10 cellular contexts compared by ENCODE assay signal in genomic region chr7:94183289-94183749, GRCh38.
DNase-seq lines count a peak whose midpoint lies in the region; ATAC-seq and TF ChIP-seq lines count a peak whose summit lies in the region.
"Had no signal": no experiment of that assay in that cellular context is flagged by ENCODE, and none has a peak within 500 bp of the region (broad histone marks: within the 10 kb centered on the region; RNA-seq: fewer than 3 reads in every experiment).

No MANE protein-coding gene starts in this region.

- H3K36me3 Mint-ChIP-seq in CD4-positive, alpha-beta memory T cell = no peaks in the 10 kb centered on the region

- 30% methylated on average over 2 of the region's 2 CpGs for WGBS in suprapubic skin

- peak overlapping the region; percentile 65 to 79 for H3K27ac ChIP-seq in ascending aorta
- H3K27ac ChIP-seq in suprapubic skin = peak overlapping the region; percentile 43
- H3K27ac ChIP-seq in CD4-positive, alpha-beta memory T cell (ENCODE audit: low read depth, low read length) = no peak overlapping the region

- peaks cover 0 to 2% of the 10 kb centered on the region in 2 donors for H3K27me3 Mint-ChIP-seq in CD4-positive, alpha-beta memory T cell

- DNase-seq in HK-2 (ENCODE audit: unreplicated experiment) = peak; percentile 54
- no peak for DNase-seq in ascending aorta (ENCODE audit: low spot score in 2 of 2)
- DNase-seq in iPS DF 19.7 (ENCODE audit: low read depth, low spot score) = peak; percentile 30
- no peak for DNase-seq in suprapubic skin (ENCODE audit: low spot score in 2 of 2)
- no peak for DNase-seq in CD4-positive, alpha-beta memory T cell
- DNase-seq in NCI-H345 treated with DMSO at 0.1 percent for 48 hours (lab: John Stamatoyannopoulos, UW; ENCODE audit: unreplicated experiment) = no peak
- DNase-seq: activated CD4-positive, CD25-positive, alpha-beta regulatory T cell had no signal

- H3K4me1 ChIP-seq in ascending aorta = peaks cover 0 to 7% of the 10 kb centered on the region in 2 donors
- peaks cover 5% of the 10 kb centered on the region for H3K4me1 ChIP-seq in suprapubic skin
- H3K4me1 ChIP-seq in CD4-positive, alpha-beta memory T cell (ENCODE audit: insufficient read depth, low read length) = no peaks in the 10 kb centered on the region

- H3K4me3 ChIP-seq in ascending aorta = no peak overlapping the region
- no peak overlapping the region for H3K4me3 ChIP-seq in suprapubic skin
- H3K4me3 ChIP-seq in CD4-positive, alpha-beta memory T cell (ENCODE audit: low read length in 2 of 2) = no peak overlapping the region
- H3K4me3 ChIP-seq: HAP-1 had no signal

- TF ChIP-seq EP300 in suprapubic skin (IDR thresholded peaks at IDR 0.05) = no peak

- H3K9me3 ChIP-seq in ascending aorta = no peaks in the 10 kb centered on the region
- no peaks in the 10 kb centered on the region for H3K9me3 ChIP-seq in suprapubic skin
- H3K9me3 ChIP-seq in CD4-positive, alpha-beta memory T cell (ENCODE audit: control insufficient read depth in 1 of 2, low read length in 2 of 2) = no peaks in the 10 kb centered on the region
- H3K9me3 ChIP-seq: HAP-1 had no signal

- TF ChIP-seq CTCF in ascending aorta (IDR thresholded peaks at IDR 0.05) (no peak), suprapubic skin (IDR thresholded peaks at IDR 0.05) (no peak)

- ATAC-seq in HG03571 (IDR thresholded peaks at IDR 0.05; ENCODE audit: unreplicated experiment) = no peak
- ATAC-seq in HG03460 (IDR thresholded peaks at IDR 0.05; ENCODE audit: unreplicated experiment) = no peak

- H3K27me3 ChIP-seq in ascending aorta (no peaks in the 10 kb centered on the region), suprapubic skin (no peaks in the 10 kb centered on the region)
- H3K27me3 ChIP-seq in CD4-positive, alpha-beta memory T cell (ENCODE audit: insufficient read depth, low read length) = no peaks in the 10 kb centered on the region

- CTCF ChIA-PET in CD4-positive, alpha-beta memory T cell (lab: Charles Lee; ENCODE audit: partially characterized antibody) = no interaction called here

- H3K36me3 ChIP-seq in ascending aorta (no peaks in the 10 kb centered on the region), suprapubic skin (no peaks in the 10 kb centered on the region)
- no peaks in the 10 kb centered on the region for H3K36me3 ChIP-seq in CD4-positive, alpha-beta memory T cell (ENCODE audit: insufficient read depth, low read length)
- H3K36me3 ChIP-seq: HAP-1 had no signal

- intact Hi-C loops in ascending aorta (cut with DNase I) = loop anchor here (5.0 to 10.0 kb wide), 3 partner anchors 114 to 211 kb away; partner anchors contain the start of genes BET1 and COL1A2
- intact Hi-C loops in CD4-positive, alpha-beta memory T cell (cut with micrococcal nuclease) = no loop called here

- no peak overlapping the region for H3K4me3 Mint-ChIP-seq in CD4-positive, alpha-beta memory T cell

- H3K27ac Mint-ChIP-seq in CD4-positive, alpha-beta memory T cell = no peak overlapping the region

- POLR2A ChIA-PET in CD4-positive, alpha-beta memory T cell (lab: Charles Lee; ENCODE audit: partially characterized antibody) = no interaction called here

- no peaks in the 10 kb centered on the region for H3K4me1 Mint-ChIP-seq in CD4-positive, alpha-beta memory T cell

- peaks cover 0 to 2% (median 0%) of the 10 kb centered on the region in 8 donors for H3K9me3 Mint-ChIP-seq in CD4-positive, alpha-beta memory T cell

- TF ChIP-seq POLR2A in suprapubic skin (IDR thresholded peaks at IDR 0.05) = no peak

Comparison
In these comparisons a context has a peak if more than half of its experiments do, and no peak if none do; other contexts are left out.
1. DNase-seq: peak in HK-2 (single experiment) and iPS DF 19.7 (single experiment); none in ascending aorta (0 of 2), suprapubic skin (0 of 2), CD4-positive, alpha-beta memory T cell (0 of 5) and NCI-H345 treated with DMSO at 0.1 percent for 48 hours (single experiment).